Comparison of ENCODE assay signal across 9 cellular contexts in genomic region chr2:190637331-190637734, GRCh38. TPM values are rescaled to one million over a fixed set of nuclear protein-coding genes. Genes with fewer than 3 reads are reported as not detected.
DNase-seq lines count a peak whose midpoint lies in the region; ATAC-seq and TF ChIP-seq lines count a peak whose summit lies in the region.
"Had no signal": no experiment of that assay in that cellular context is flagged by ENCODE, and none has a peak within 500 bp of the region (broad histone marks: within the 10 kb centered on the region; RNA-seq: fewer than 3 reads in every experiment).

No MANE protein-coding gene starts in this region.

- H3K27ac Mint-ChIP-seq in activated CD4-positive, alpha-beta T cell treated with anti-CD3 and anti-CD28 coated beads, Interleukin-2, amount 10 ng/mL, durations not matched to agents 24 days and 14 days: no peak overlapping the region
- H3K27ac Mint-ChIP-seq in CD8-positive, alpha-beta memory T cell: peak overlapping the region in 2 of 8 donors; percentile 3 to 13

- no peaks in the 10 kb centered on the region for H3K27me3 ChIP-seq in upper lobe of left lung
- no peaks in the 10 kb centered on the region for H3K27me3 ChIP-seq in CD8-positive, alpha-beta memory T cell (ENCODE audit: insufficient read depth, low read length, poor library complexity, severe bottlenecking)

- no peaks in the 10 kb centered on the region for H3K9me3 Mint-ChIP-seq in activated CD4-positive, alpha-beta T cell treated with anti-CD3 and anti-CD28 coated beads, Interleukin-2, amount 10 ng/mL, durations not matched to agents 24 days and 14 days
- H3K9me3 Mint-ChIP-seq in CD8-positive, alpha-beta memory T cell: no peaks in the 10 kb centered on the region

- peaks cover 3% of the 10 kb centered on the region for H3K4me1 Mint-ChIP-seq in activated CD4-positive, alpha-beta T cell treated with anti-CD3 and anti-CD28 coated beads, Interleukin-2, amount 10 ng/mL, durations not matched to agents 24 days and 14 days
- H3K4me1 Mint-ChIP-seq in CD8-positive, alpha-beta memory T cell: no peaks in the 10 kb centered on the region

- CTCF ChIA-PET in CD8-positive, alpha-beta memory T cell (lab: Charles Lee): interaction anchor here (1.3 kb wide), 1 partner anchor 42 kb away, joined by 3 read pairs; no protein-coding TSS in a partner anchor

- no peak for TF ChIP-seq POLR2A in upper lobe of left lung (IDR thresholded peaks at IDR 0.05)

- POLR2A ChIA-PET in CD8-positive, alpha-beta memory T cell (lab: Charles Lee): no interaction called here

- peak; percentile 49 for DNase-seq in activated CD4-positive, alpha-beta T cell treated with anti-CD3 and anti-CD28 coated beads, Interleukin-2, amount 10 ng/mL, durations not matched to agents 24 days and 14 days
- DNase-seq in activated CD4-positive, alpha-beta T cell treated with anti-CD3 and anti-CD28 coated beads for 1 hour: no peak
- DNase-seq in caudate nucleus (lab: John Stamatoyannopoulos, UW): no peak
- DNase-seq in upper lobe of left lung: no peak
- no peak for DNase-seq in T1000 (lab: John Stamatoyannopoulos, UW)
- no peak for DNase-seq in CD8-positive, alpha-beta memory T cell
- no peak for DNase-seq in NCI-H524 treated with DMSO at 0.1 percent for 48 hours (lab: John Stamatoyannopoulos, UW)
- DNase-seq: effector memory CD4-positive, alpha-beta T cell had no signal

- TF ChIP-seq CTCF in upper lobe of left lung (IDR thresholded peaks at IDR 0.05): no peak

- ATAC-seq in upper lobe of left lung (ENCODE audit: low FRiP score in 2 of 2): peak in 1 of 2 donors; percentile 70

- H3K36me3 ChIP-seq in mesodermal cell (ENCODE audit: control insufficient read depth, insufficient read depth, low read length) (no peaks in the 10 kb centered on the region), upper lobe of left lung (no peaks in the 10 kb centered on the region)
- no peaks in the 10 kb centered on the region for H3K36me3 ChIP-seq in CD8-positive, alpha-beta memory T cell (ENCODE audit: insufficient read depth, low read length)

- TF ChIP-seq EP300 in upper lobe of left lung (IDR thresholded peaks at IDR 0.05): no peak

- H3K36me3 Mint-ChIP-seq in activated CD4-positive, alpha-beta T cell treated with anti-CD3 and anti-CD28 coated beads, Interleukin-2, amount 10 ng/mL, durations not matched to agents 24 days and 14 days (ENCODE audit: low read depth): no peaks in the 10 kb centered on the region
- no peaks in the 10 kb centered on the region for H3K36me3 Mint-ChIP-seq in CD8-positive, alpha-beta memory T cell

- 63 to 64% methylated on average over 1 of the region's 1 CpG for WGBS in mesodermal cell (ENCODE audit: insufficient coverage in 2 of 2), 2 experiments
- 48 to 70% methylated on average over 1 of the region's 1 CpG for WGBS in upper lobe of left lung, 2 donors

- no peak overlapping the region for H3K4me3 ChIP-seq in mesodermal cell (ENCODE audit: extremely low read depth, insufficient read depth, low read length, poor library complexity, severe bottlenecking)
- H3K4me3 ChIP-seq in upper lobe of left lung: no peak overlapping the region
- no peak overlapping the region for H3K4me3 ChIP-seq in CD8-positive, alpha-beta memory T cell (ENCODE audit: low read length)

- peak overlapping the region; percentile 74 for H3K27ac ChIP-seq in caudate nucleus (ENCODE audit: low read depth, low read length)
- H3K27ac ChIP-seq in mesodermal cell (ENCODE audit: low read depth, low read length, severe bottlenecking): peak overlapping the region; percentile 67
- peak overlapping the region in 3 of 4 donors; percentile 1 to 49 (median 43) for H3K27ac ChIP-seq in upper lobe of left lung
- no peak overlapping the region for H3K27ac ChIP-seq in CD8-positive, alpha-beta memory T cell (ENCODE audit: low read depth, low read length)

- intact Hi-C loops in activated CD4-positive, alpha-beta T cell treated with anti-CD3 and anti-CD28 coated beads, Interleukin-2, amount 10 ng/mL, durations not matched to agents 24 days and 14 days (cut with micrococcal nuclease): no loop called here

- H3K9me3 ChIP-seq in mesodermal cell (ENCODE audit: control insufficient read depth, low read length) (no peaks in the 10 kb centered on the region), upper lobe of left lung (no peaks in the 10 kb centered on the region)
- no peaks in the 10 kb centered on the region for H3K9me3 ChIP-seq in CD8-positive, alpha-beta memory T cell (ENCODE audit: low read length)

- no peaks in the 10 kb centered on the region for H3K27me3 Mint-ChIP-seq in activated CD4-positive, alpha-beta T cell treated with anti-CD3 and anti-CD28 coated beads, Interleukin-2, amount 10 ng/mL, durations not matched to agents 24 days and 14 days
- H3K27me3 Mint-ChIP-seq in CD8-positive, alpha-beta memory T cell: no peaks in the 10 kb centered on the region

- H3K4me3 Mint-ChIP-seq in activated CD4-positive, alpha-beta T cell treated with anti-CD3 and anti-CD28 coated beads, Interleukin-2, amount 10 ng/mL, durations not matched to agents 24 days and 14 days: no peak overlapping the region
- no peak overlapping the region for H3K4me3 Mint-ChIP-seq in CD8-positive, alpha-beta memory T cell

- H3K4me1 ChIP-seq in mesodermal cell (ENCODE audit: control insufficient read depth, insufficient read depth, low read length, poor library complexity, severe bottlenecking): peaks cover 17% of the 10 kb centered on the region
- peaks cover 0 to 18% (median 12%) of the 10 kb centered on the region in 4 donors for H3K4me1 ChIP-seq in upper lobe of left lung
- no peaks in the 10 kb centered on the region for H3K4me1 ChIP-seq in CD8-positive, alpha-beta memory T cell (ENCODE audit: insufficient read depth, low read length)

RNA-seq across cellular contexts. Expression of gene NAB1, which starts 11.6 kb away (rescaled TPM):
- 34.1 and 37.4 TPM in 2 replicates for total RNA-seq in activated CD4-positive, alpha-beta T cell treated with anti-CD3 and anti-CD28 coated beads, Interleukin-2, amount 10 ng/mL, durations not matched to agents 24 days and 14 days
- polyA plus RNA-seq in mesodermal cell (2013, experiment 1 of 2): 35.9 TPM
- 38.2 TPM for polyA plus RNA-seq in mesodermal cell (2013, experiment 2 of 2)
- 10 to 100 TPM; 28.4 to 53.5 (median 36.6) TPM for total RNA-seq in upper lobe of left lung
- 10 to 100 TPM; 29.8 to 35.1 TPM for total RNA-seq in CD8-positive, alpha-beta memory T cell
- polyA plus RNA-seq in CD8-positive, alpha-beta memory T cell: 3.9 TPM
